In genomic region chr3:52288674-52289073, GRCh38 we compare ENCODE assay signal across 9 cellular contexts. TPM values are rescaled to one million over a fixed set of nuclear protein-coding genes. Genes with fewer than 3 reads are reported as not detected.
A peak's percentile ranks its signal among the peaks of the same experiment; 100 is the strongest.
DNase-seq lines count a peak whose midpoint lies in the region; ATAC-seq and TF ChIP-seq lines count a peak whose summit lies in the region.
"Had no signal": no experiment of that assay in that cellular context is flagged by ENCODE, and none has a peak within 500 bp of the region (broad histone marks: within the 10 kb centered on the region; RNA-seq: fewer than 3 reads in every experiment).

No MANE protein-coding gene starts in this region.

- H3K4me3 Mint-ChIP-seq in Calu3 (ENCODE audit: low read depth, unreplicated experiment) (peak overlapping the region; percentile 88), endothelial cell (ENCODE audit: unreplicated experiment) (peak overlapping the region; percentile 98)

- H4K20me1 ChIP-seq in PC-3 (ENCODE audit: low read length): no peaks in the 10 kb centered on the region

- H3K9me3 Mint-ChIP-seq in Calu3 (ENCODE audit: low read depth, unreplicated experiment) (no peaks in the 10 kb centered on the region), endothelial cell (ENCODE audit: unreplicated experiment) (no peaks in the 10 kb centered on the region)

- H2AFZ ChIP-seq in PC-3 (ENCODE audit: low read length) (0 out of 2 replicates have a peak overlapping the region, but pooled peaks have one; percentile 97), parathyroid adenoma (peak overlapping the region; percentile 100)

- H3K79me2 ChIP-seq in PC-3 (ENCODE audit: low read length) (peaks cover 10% of the 10 kb centered on the region), parathyroid adenoma (no peaks in the 10 kb centered on the region)

- POLR2A ChIA-PET in PC-3 (lab: Charles Lee; ENCODE audit: unreplicated experiment): no interaction called here

- peak overlapping the region; percentile 90; the same call in 1 of the 2 replicates for H3K4me3 ChIP-seq in PC-3 (ENCODE audit: low read length)
- H3K4me3 ChIP-seq in parathyroid adenoma (ENCODE audit: low read depth, low read length): peak overlapping the region; percentile 99

- H3K4me2 ChIP-seq in PC-3 (ENCODE audit: low read length) (peak overlapping the region; percentile 85), parathyroid adenoma (ENCODE audit: low read length) (peak overlapping the region; percentile 83)

- H3K27me3 Mint-ChIP-seq in Calu3 (ENCODE audit: unreplicated experiment): no peaks in the 10 kb centered on the region
- peaks cover 5% of the 10 kb centered on the region for H3K27me3 Mint-ChIP-seq in endothelial cell (ENCODE audit: unreplicated experiment)

- BruUV-seq in Calu3 (replicated peaks; lab: Mats Ljungman, UMichigan): no TSS peak
- no TSS peak for BruUV-seq in PC-3 (replicated peaks; lab: Mats Ljungman, UMichigan)

- H3K27me3 ChIP-seq in PC-3 (ENCODE audit: low read length) (no peaks in the 10 kb centered on the region), parathyroid adenoma (ENCODE audit: control insufficient read depth, insufficient read depth, low read length) (no peaks in the 10 kb centered on the region)

- H3K9ac ChIP-seq in PC-3 (ENCODE audit: low read length): peak overlapping the region; percentile 99; the same call in 1 of the 2 replicates
- H3K9ac ChIP-seq in parathyroid adenoma: no peak overlapping the region

- ATAC-seq in PC-3: no peak

- H3K27ac ChIP-seq in PC-3 (ENCODE audit: low read length) (no peak overlapping the region), parathyroid adenoma (no peak overlapping the region)

- no peaks in the 10 kb centered on the region for H3K9me3 ChIP-seq in PC-3 (ENCODE audit: low read length)
- no peaks in the 10 kb centered on the region for H3K9me3 ChIP-seq in parathyroid adenoma (ENCODE audit: control insufficient read depth, low read length)

- H3K27ac Mint-ChIP-seq in Calu3 (ENCODE audit: unreplicated experiment): peak overlapping the region; percentile 100
- peak overlapping the region; percentile 100 for H3K27ac Mint-ChIP-seq in endothelial cell (ENCODE audit: unreplicated experiment)

- no peaks in the 10 kb centered on the region for H3K36me3 ChIP-seq in PC-3 (ENCODE audit: low read depth, low read length)
- H3K36me3 ChIP-seq in parathyroid adenoma (ENCODE audit: control insufficient read depth, insufficient read depth, low read length): no peaks in the 10 kb centered on the region

- DNase-seq in Calu3 (no peak), PC-3 (no peak), endothelial cell (ENCODE audit: low spot score) (no peak), NCI-H146 (lab: John Stamatoyannopoulos, UW) (no peak), NCI-H128 (lab: John Stamatoyannopoulos, UW; ENCODE audit: unreplicated experiment) (no peak), T1000 (lab: John Stamatoyannopoulos, UW) (no peak), NCI-H1930 (lab: John Stamatoyannopoulos, UW) (no peak)
- DNase-seq: NCI-H2107 had no signal

- H3K36me3 Mint-ChIP-seq in Calu3 (ENCODE audit: insufficient read depth, unreplicated experiment) (peaks cover 42% of the 10 kb centered on the region), endothelial cell (ENCODE audit: low read depth, unreplicated experiment) (peaks cover 5% of the 10 kb centered on the region)

- TF ChIP-seq CTCF in Calu3 (IDR thresholded peaks at IDR 0.05; ENCODE audit: unreplicated experiment) (no peak), PC-3 (conservative IDR thresholded peaks at IDR 0.05; ENCODE audit: low read depth, low read length) (no peak), endothelial cell (IDR thresholded peaks at IDR 0.05; ENCODE audit: unreplicated experiment) (no peak), parathyroid adenoma (IDR thresholded peaks at IDR 0.05) (no peak)

- no peaks in the 10 kb centered on the region for H3F3A ChIP-seq in PC-3 (ENCODE audit: low read length, unreplicated experiment)

- intact Hi-C loops in Calu3 (cut with micrococcal nuclease; ENCODE audit: unreplicated experiment): no loop called here
- intact Hi-C loops in PC-3 (cut with micrococcal nuclease): loop anchor here (5.0 kb wide), 1 partner anchor 136 kb away; the partner anchor contains the start of gene POC1A

- CTCF ChIA-PET in Calu3 (lab: Charles Lee): interaction anchor here (1.0 to 1.3 kb wide), 2 partner anchors 10 to 51 kb away, joined by 3 to 6 read pairs; partner anchors contain the start of gene WDR82
- CTCF ChIA-PET in PC-3 (lab: Charles Lee): no interaction called here

- H3K4me1 Mint-ChIP-seq in Calu3 (ENCODE audit: low read depth, unreplicated experiment) (peaks cover 46% of the 10 kb centered on the region), endothelial cell (ENCODE audit: unreplicated experiment) (peaks cover 20% of the 10 kb centered on the region)

- H3K9me2 ChIP-seq in PC-3 (replicated peaks; ENCODE audit: low read length): no peaks in the 10 kb centered on the region

- peaks cover 15% of the 10 kb centered on the region for H3K4me1 ChIP-seq in PC-3 (ENCODE audit: insufficient read depth, low read length)
- peaks cover 4% of the 10 kb centered on the region for H3K4me1 ChIP-seq in parathyroid adenoma

RNA-seq across cellular contexts. Expression of gene GLYCTK, which starts 1.0 kb away (rescaled TPM):
- total RNA-seq in Calu3 (2022): 9.4 and 10.7 TPM in 2 replicates
- 11.3 and 11.7 TPM in 2 replicates for total RNA-seq in PC-3 (2014; rRNA removed)
- 22.4 TPM for total RNA-seq in endothelial cell (ENCODE audit: unreplicated experiment)

RNA-seq across cellular contexts. Expression of gene WDR82, which starts 10.2 kb away (rescaled TPM):
- total RNA-seq in Calu3 (2022) (55.4 and 59.7 TPM in 2 replicates), PC-3 (2014; rRNA removed) (56.2 and 56.4 TPM in 2 replicates), endothelial cell (ENCODE audit: unreplicated experiment) (72.3 TPM)

RNA-seq across cellular contexts. Expression of gene DNAH1, which starts 27.4 kb away (rescaled TPM):
- total RNA-seq in Calu3 (2022) (10.2 and 13.1 TPM in 2 replicates), PC-3 (2014; rRNA removed) (2.2 and 3.3 TPM in 2 replicates), endothelial cell (ENCODE audit: unreplicated experiment) (3.3 TPM)

RNA-seq across cellular contexts. Expression of gene PPM1M, which starts 43.1 kb away (rescaled TPM):
- total RNA-seq in Calu3 (2022): 6.5 and 7.1 TPM in 2 replicates
- total RNA-seq in PC-3 (2014; rRNA removed): 8.5 and 12.4 TPM in 2 replicates
- total RNA-seq in endothelial cell (ENCODE audit: unreplicated experiment): 15.0 TPM

RNA-seq across cellular contexts. Expression of gene TWF2, which starts 49.7 kb away (rescaled TPM):
- 48.1 and 49.1 TPM in 2 replicates for total RNA-seq in Calu3 (2022)
- 147 and 166 TPM in 2 replicates for total RNA-seq in PC-3 (2014; rRNA removed)
- 85.3 TPM for total RNA-seq in endothelial cell (ENCODE audit: unreplicated experiment)
